In the genomic region with DNA sequence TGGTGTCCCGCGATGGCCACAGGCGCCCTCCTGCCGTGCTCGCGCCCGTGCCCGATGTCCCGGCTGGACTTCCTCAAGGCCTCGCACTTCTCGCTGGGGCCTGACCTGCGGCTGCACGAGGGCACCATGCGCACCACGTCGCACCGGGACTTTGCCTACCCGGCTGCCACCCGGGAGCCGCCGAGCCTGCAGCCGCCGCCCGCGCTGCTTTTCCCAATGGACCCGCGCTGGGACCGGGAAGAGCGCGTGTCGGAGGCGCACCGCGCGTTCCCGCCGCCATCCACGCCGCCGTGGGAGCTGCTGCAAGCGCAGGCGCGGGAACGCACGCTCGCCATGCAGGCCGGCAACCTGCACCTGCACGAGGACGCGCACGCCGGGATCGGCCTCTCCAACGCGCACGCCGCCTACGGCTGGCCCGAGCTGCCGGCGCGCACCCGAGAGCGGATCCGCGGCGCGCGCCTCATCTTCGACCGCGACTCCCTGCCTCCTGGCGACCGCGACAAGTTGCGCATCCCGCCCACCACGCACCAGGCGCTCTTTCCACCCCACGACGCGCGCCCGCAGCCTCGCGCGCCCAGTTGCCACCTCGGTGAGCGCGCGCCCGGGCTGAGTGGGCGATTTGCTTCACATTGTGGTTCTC, we compare ENCODE assay signal across 1 cellular context.
TF ChIP-seq lines count a peak whose summit lies in the region.

No MANE protein-coding gene starts in this region.

TF ChIP-seq in HepG2, 621 proteins besides CTCF, POLR2A, EP300 and RAD21 (continued from another document and continues in another):
- TF ChIP-seq, protein P1, sequence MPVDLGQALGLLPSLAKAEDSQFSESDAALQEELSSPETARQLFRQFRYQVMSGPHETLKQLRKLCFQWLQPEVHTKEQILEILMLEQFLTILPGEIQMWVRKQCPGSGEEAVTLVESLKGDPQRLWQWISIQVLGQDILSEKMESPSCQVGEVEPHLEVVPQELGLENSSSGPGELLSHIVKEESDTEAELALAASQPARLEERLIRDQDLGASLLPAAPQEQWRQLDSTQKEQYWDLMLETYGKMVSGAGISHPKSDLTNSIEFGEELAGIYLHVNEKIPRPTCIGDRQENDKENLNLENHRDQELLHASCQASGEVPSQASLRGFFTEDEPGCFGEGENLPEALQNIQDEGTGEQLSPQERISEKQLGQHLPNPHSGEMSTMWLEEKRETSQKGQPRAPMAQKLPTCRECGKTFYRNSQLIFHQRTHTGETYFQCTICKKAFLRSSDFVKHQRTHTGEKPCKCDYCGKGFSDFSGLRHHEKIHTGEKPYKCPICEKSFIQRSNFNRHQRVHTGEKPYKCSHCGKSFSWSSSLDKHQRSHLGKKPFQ (CRISPR knock-in tag; IDR thresholded peaks at IDR 0.05; ENCODE audit: insufficient replicate concordance): peak; percentile 56
- TF ChIP-seq MBNL3 (CRISPR knock-in tag; conservative IDR thresholded peaks at IDR 0.05) (no peak), ZNF282 (IDR thresholded peaks at IDR 0.05; ENCODE audit: partially characterized antibody) (no peak), ZNF563 (CRISPR knock-in tag; IDR thresholded peaks at IDR 0.05) (peak; percentile 83), MTF1 (CRISPR knock-in tag; IDR thresholded peaks at IDR 0.05) (no peak), LCORL (IDR thresholded peaks at IDR 0.05) (no peak), LCORL (CRISPR knock-in tag; IDR thresholded peaks at IDR 0.05) (no peak), DNMT1 (CRISPR knock-in tag; IDR thresholded peaks at IDR 0.05) (peak; percentile 89; the same call in 1 of the 2 replicates), ZNF772 (CRISPR knock-in tag; IDR thresholded peaks at IDR 0.05) (peak; percentile 49; the same call in 1 of the 2 replicates), ZNF607 (CRISPR knock-in tag; IDR thresholded peaks at IDR 0.05; ENCODE audit: borderline replicate concordance) (no peak; the same call in none of the 2 replicates), GABPA (IDR thresholded peaks at IDR 0.05; ENCODE audit: low read depth, low read length) (no peak), GABPA (CRISPR knock-in tag; IDR thresholded peaks at IDR 0.05; ENCODE audit: low read depth) (no peak), HES4 (CRISPR knock-in tag; IDR thresholded peaks at IDR 0.05; ENCODE audit: borderline replicate concordance) (peak; percentile 78; the same call in 1 of the 2 replicates), SAFB2 (CRISPR knock-in tag; IDR thresholded peaks at IDR 0.05; ENCODE audit: borderline replicate concordance, low read depth) (peak; percentile 80; the same call in 1 of the 2 replicates), HDAC6 (IDR thresholded peaks at IDR 0.05; ENCODE audit: low read depth, low read length) (no peak), NFYB (CRISPR knock-in tag; IDR thresholded peaks at IDR 0.05) (0 out of 2 replicates have a peak, but pooled peaks have one; percentile 13), TRIM24 (CRISPR knock-in tag; IDR thresholded peaks at IDR 0.05) (no peak), JUND (CRISPR knock-in tag; IDR thresholded peaks at IDR 0.05) (0 out of 2 replicates have a peak, but pooled peaks have one; percentile 12), SUZ12 (IDR thresholded peaks at IDR 0.05; ENCODE audit: low read depth, low read length) (no peak), ZNF766 (CRISPR knock-in tag; IDR thresholded peaks at IDR 0.05; ENCODE audit: borderline replicate concordance) (peak; percentile 82; the same call in 1 of the 2 replicates), ZNF547 (CRISPR knock-in tag; IDR thresholded peaks at IDR 0.05) (peak; percentile 81; the same call in 1 of the 2 replicates), HOXA5 (CRISPR knock-in tag; IDR thresholded peaks at IDR 0.05) (no peak), ZNF619 (CRISPR knock-in tag; IDR thresholded peaks at IDR 0.05) (no peak), SP4 (CRISPR knock-in tag; IDR thresholded peaks at IDR 0.05) (0 out of 2 replicates have a peak, but pooled peaks have one; percentile 52), ZNF788 (CRISPR knock-in tag; IDR thresholded peaks at IDR 0.05; ENCODE audit: borderline replicate concordance) (peak; percentile 54; the same call in 1 of the 2 replicates), ZNF724P (CRISPR knock-in tag; IDR thresholded peaks at IDR 0.05; ENCODE audit: borderline replicate concordance) (peak; percentile 54; the same call in 1 of the 2 replicates), MIER3 (CRISPR knock-in tag; IDR thresholded peaks at IDR 0.05; ENCODE audit: borderline replicate concordance) (no peak), YEATS4 (CRISPR knock-in tag; IDR thresholded peaks at IDR 0.05; ENCODE audit: borderline replicate concordance) (peak; percentile 53; the same call in 1 of the 2 replicates), TP53 (CRISPR knock-in tag; conservative IDR thresholded peaks at IDR 0.05) (no peak), SALL1 (CRISPR knock-in tag; IDR thresholded peaks at IDR 0.05) (peak; percentile 75), PAWR (CRISPR knock-in tag; IDR thresholded peaks at IDR 0.05; ENCODE audit: borderline replicate concordance) (no peak), SIN3A (IDR thresholded peaks at IDR 0.05; ENCODE audit: borderline replicate concordance, low read depth, low read length) (no peak), ZFX (CRISPR knock-in tag; IDR thresholded peaks at IDR 0.05; ENCODE audit: low read depth) (peak; percentile 67), RXRB (CRISPR knock-in tag; IDR thresholded peaks at IDR 0.05; ENCODE audit: borderline replicate concordance) (no peak)
- TF ChIP-seq, protein P2, sequence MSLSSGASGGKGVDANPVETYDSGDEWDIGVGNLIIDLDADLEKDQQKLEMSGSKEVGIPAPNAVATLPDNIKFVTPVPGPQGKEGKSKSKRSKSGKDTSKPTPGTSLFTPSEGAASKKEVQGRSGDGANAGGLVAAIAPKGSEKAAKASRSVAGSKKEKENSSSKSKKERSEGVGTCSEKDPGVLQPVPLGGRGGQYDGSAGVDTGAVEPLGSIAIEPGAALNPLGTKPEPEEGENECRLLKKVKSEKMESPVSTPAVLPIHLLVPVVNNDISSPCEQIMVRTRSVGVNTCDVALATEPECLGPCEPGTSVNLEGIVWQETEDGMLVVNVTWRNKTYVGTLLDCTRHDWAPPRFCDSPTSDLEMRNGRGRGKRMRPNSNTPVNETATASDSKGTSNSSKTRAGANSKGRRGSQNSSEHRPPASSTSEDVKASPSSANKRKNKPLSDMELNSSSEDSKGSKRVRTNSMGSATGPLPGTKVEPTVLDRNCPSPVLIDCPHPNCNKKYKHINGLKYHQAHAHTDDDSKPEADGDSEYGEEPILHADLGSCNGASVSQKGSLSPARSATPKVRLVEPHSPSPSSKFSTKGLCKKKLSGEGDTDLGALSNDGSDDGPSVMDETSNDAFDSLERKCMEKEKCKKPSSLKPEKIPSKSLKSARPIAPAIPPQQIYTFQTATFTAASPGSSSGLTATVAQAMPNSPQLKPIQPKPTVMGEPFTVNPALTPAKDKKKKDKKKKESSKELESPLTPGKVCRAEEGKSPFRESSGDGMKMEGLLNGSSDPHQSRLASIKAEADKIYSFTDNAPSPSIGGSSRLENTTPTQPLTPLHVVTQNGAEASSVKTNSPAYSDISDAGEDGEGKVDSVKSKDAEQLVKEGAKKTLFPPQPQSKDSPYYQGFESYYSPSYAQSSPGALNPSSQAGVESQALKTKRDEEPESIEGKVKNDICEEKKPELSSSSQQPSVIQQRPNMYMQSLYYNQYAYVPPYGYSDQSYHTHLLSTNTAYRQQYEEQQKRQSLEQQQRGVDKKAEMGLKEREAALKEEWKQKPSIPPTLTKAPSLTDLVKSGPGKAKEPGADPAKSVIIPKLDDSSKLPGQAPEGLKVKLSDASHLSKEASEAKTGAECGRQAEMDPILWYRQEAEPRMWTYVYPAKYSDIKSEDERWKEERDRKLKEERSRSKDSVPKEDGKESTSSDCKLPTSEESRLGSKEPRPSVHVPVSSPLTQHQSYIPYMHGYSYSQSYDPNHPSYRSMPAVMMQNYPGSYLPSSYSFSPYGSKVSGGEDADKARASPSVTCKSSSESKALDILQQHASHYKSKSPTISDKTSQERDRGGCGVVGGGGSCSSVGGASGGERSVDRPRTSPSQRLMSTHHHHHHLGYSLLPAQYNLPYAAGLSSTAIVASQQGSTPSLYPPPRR (CRISPR knock-in tag; IDR thresholded peaks at IDR 0.05; ENCODE audit: borderline replicate concordance): no peak
- TF ChIP-seq, protein P3, sequence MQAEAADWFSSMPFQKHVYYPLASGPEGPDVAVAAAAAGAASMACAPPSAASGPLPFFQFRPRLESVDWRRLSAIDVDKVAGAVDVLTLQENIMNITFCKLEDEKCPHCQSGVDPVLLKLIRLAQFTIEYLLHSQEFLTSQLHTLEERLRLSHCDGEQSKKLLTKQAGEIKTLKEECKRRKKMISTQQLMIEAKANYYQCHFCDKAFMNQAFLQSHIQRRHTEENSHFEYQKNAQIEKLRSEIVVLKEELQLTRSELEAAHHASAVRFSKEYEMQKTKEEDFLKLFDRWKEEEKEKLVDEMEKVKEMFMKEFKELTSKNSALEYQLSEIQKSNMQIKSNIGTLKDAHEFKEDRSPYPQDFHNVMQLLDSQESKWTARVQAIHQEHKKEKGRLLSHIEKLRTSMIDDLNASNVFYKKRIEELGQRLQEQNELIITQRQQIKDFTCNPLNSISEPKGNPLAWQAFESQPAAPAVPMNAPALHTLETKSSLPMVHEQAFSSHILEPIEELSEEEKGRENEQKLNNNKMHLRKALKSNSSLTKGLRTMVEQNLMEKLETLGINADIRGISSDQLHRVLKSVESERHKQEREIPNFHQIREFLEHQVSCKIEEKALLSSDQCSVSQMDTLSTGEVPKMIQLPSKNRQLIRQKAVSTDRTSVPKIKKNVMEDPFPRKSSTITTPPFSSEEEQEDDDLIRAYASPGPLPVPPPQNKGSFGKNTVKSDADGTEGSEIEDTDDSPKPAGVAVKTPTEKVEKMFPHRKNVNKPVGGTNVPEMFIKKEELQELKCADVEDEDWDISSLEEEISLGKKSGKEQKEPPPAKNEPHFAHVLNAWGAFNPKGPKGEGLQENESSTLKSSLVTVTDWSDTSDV (CRISPR knock-in tag; IDR thresholded peaks at IDR 0.05): peak; percentile 72; the same call in 1 of the 2 replicates
- TF ChIP-seq, protein P4, sequence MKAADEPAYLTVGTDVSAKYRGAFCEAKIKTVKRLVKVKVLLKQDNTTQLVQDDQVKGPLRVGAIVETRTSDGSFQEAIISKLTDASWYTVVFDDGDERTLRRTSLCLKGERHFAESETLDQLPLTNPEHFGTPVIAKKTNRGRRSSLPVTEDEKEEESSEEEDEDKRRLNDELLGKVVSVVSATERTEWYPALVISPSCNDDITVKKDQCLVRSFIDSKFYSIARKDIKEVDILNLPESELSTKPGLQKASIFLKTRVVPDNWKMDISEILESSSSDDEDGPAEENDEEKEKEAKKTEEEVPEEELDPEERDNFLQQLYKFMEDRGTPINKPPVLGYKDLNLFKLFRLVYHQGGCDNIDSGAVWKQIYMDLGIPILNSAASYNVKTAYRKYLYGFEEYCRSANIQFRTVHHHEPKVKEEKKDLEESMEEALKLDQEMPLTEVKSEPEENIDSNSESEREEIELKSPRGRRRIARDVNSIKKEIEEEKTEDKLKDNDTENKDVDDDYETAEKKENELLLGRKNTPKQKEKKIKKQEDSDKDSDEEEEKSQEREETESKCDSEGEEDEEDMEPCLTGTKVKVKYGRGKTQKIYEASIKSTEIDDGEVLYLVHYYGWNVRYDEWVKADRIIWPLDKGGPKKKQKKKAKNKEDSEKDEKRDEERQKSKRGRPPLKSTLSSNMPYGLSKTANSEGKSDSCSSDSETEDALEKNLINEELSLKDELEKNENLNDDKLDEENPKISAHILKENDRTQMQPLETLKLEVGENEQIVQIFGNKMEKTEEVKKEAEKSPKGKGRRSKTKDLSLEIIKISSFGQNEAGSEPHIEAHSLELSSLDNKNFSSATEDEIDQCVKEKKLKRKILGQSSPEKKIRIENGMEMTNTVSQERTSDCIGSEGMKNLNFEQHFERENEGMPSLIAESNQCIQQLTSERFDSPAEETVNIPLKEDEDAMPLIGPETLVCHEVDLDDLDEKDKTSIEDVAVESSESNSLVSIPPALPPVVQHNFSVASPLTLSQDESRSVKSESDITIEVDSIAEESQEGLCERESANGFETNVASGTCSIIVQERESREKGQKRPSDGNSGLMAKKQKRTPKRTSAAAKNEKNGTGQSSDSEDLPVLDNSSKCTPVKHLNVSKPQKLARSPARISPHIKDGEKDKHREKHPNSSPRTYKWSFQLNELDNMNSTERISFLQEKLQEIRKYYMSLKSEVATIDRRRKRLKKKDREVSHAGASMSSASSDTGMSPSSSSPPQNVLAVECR (CRISPR knock-in tag; IDR thresholded peaks at IDR 0.05; ENCODE audit: borderline replicate concordance): peak; percentile 33; the same call in 1 of the 2 replicates
- TF ChIP-seq, protein P5, sequence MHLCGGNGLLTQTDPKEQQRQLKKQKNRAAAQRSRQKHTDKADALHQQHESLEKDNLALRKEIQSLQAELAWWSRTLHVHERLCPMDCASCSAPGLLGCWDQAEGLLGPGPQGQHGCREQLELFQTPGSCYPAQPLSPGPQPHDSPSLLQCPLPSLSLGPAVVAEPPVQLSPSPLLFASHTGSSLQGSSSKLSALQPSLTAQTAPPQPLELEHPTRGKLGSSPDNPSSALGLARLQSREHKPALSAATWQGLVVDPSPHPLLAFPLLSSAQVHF (CRISPR knock-in tag; IDR thresholded peaks at IDR 0.05): no peak; the same call in 1 of the 2 replicates
- TF ChIP-seq, protein P6, sequence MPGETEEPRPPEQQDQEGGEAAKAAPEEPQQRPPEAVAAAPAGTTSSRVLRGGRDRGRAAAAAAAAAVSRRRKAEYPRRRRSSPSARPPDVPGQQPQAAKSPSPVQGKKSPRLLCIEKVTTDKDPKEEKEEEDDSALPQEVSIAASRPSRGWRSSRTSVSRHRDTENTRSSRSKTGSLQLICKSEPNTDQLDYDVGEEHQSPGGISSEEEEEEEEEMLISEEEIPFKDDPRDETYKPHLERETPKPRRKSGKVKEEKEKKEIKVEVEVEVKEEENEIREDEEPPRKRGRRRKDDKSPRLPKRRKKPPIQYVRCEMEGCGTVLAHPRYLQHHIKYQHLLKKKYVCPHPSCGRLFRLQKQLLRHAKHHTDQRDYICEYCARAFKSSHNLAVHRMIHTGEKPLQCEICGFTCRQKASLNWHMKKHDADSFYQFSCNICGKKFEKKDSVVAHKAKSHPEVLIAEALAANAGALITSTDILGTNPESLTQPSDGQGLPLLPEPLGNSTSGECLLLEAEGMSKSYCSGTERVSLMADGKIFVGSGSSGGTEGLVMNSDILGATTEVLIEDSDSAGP (CRISPR knock-in tag; IDR thresholded peaks at IDR 0.05; ENCODE audit: borderline replicate concordance): peak; percentile 52; the same call in 1 of the 2 replicates
- TF ChIP-seq, protein P7, sequence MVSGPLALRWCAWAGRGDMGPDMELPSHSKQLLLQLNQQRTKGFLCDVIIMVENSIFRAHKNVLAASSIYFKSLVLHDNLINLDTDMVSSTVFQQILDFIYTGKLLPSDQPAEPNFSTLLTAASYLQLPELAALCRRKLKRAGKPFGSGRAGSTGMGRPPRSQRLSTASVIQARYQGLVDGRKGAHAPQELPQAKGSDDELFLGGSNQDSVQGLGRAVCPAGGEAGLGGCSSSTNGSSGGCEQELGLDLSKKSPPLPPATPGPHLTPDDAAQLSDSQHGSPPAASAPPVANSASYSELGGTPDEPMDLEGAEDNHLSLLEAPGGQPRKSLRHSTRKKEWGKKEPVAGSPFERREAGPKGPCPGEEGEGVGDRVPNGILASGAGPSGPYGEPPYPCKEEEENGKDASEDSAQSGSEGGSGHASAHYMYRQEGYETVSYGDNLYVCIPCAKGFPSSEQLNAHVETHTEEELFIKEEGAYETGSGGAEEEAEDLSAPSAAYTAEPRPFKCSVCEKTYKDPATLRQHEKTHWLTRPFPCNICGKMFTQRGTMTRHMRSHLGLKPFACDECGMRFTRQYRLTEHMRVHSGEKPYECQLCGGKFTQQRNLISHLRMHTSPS (CRISPR knock-in tag; IDR thresholded peaks at IDR 0.05; ENCODE audit: low read depth): no peak
